In genomic region chr3:23659274-23659673, GRCh38 we compare ENCODE assay signal across 9 cellular contexts.
A peak's percentile ranks its signal among the peaks of the same experiment; 100 is the strongest.
DNase-seq lines count a peak whose midpoint lies in the region; ATAC-seq and TF ChIP-seq lines count a peak whose summit lies in the region.
"Had no signal": no experiment of that assay in that cellular context is flagged by ENCODE, and none has a peak within 500 bp of the region (broad histone marks: within the 10 kb centered on the region; RNA-seq: fewer than 3 reads in every experiment).

No MANE protein-coding gene starts in this region.

- H3K9me2 ChIP-seq in MM.1S (replicated peaks; ENCODE audit: insufficient read depth, low read length), result no peaks in the 10 kb centered on the region

- in situ Hi-C loops in HAP-1 (cut with MboI; ENCODE audit: low sequenced_read_pairs), result no loop called here

- ATAC-seq in HG02852 (IDR thresholded peaks at IDR 0.05; ENCODE audit: unreplicated experiment), result peak; percentile 53
- ATAC-seq in stimulated activated memory B cell treated with anti-CD40 and anti-IgM and Interleukin-4, amounts not matched to agents 10 μg/mL and 1 μg/mL and 100 μg/mL, for 72 hours, result peak; percentile 79
- no peak for ATAC-seq in left lung

- peaks cover 10% of the 10 kb centered on the region for H3F3A ChIP-seq in MM.1S (ENCODE audit: insufficient read depth, low read length)

- peaks cover 10% of the 10 kb centered on the region for H3K9me3 Mint-ChIP-seq in stimulated activated memory B cell treated with anti-CD40 and anti-IgM and Interleukin-4, amounts not matched to agents 10 μg/mL and 1 μg/mL and 100 μg/mL, for 72 hours

- no peaks in the 10 kb centered on the region for H4K20me1 ChIP-seq in MM.1S (ENCODE audit: insufficient read depth, low read length)

- peak overlapping the region; percentile 84 for H3K27ac Mint-ChIP-seq in stimulated activated memory B cell treated with anti-CD40 and anti-IgM and Interleukin-4, amounts not matched to agents 10 μg/mL and 1 μg/mL and 100 μg/mL, for 72 hours

- H3K27ac ChIP-seq in MM.1S (ENCODE audit: low read length) (peak overlapping the region; percentile 38; the same call in 1 of the 2 replicates), left lung (no peak overlapping the region)

- H3K4me1 ChIP-seq in MM.1S (ENCODE audit: low read length) (peaks cover 42% of the 10 kb centered on the region), HAP-1 (no peaks in the 10 kb centered on the region), left lung (no peaks in the 10 kb centered on the region)

- H3K36me3 Mint-ChIP-seq in stimulated activated memory B cell treated with anti-CD40 and anti-IgM and Interleukin-4, amounts not matched to agents 10 μg/mL and 1 μg/mL and 100 μg/mL, for 72 hours, result peaks cover 9% of the 10 kb centered on the region

- H3K27me3 ChIP-seq in MM.1S (replicated peaks; ENCODE audit: insufficient read depth, low read length) (no peaks in the 10 kb centered on the region), HAP-1 (ENCODE audit: low read depth) (no peaks in the 10 kb centered on the region), left lung (no peaks in the 10 kb centered on the region)

- no peak for TF ChIP-seq CTCF in MM.1S (IDR thresholded peaks at IDR 0.05; ENCODE audit: low read length)
- TF ChIP-seq CTCF in left lung (IDR thresholded peaks at IDR 0.05), result no peak

- peak overlapping the region; percentile 73 for H3K4me2 ChIP-seq in MM.1S (ENCODE audit: low read depth, low read length)

- H3K36me3 ChIP-seq in MM.1S (replicated peaks; ENCODE audit: insufficient read depth, low read length), result no peaks in the 10 kb centered on the region
- no peaks in the 10 kb centered on the region for H3K36me3 ChIP-seq in HAP-1 (replicated peaks)
- H3K36me3 ChIP-seq in left lung, result no peaks in the 10 kb centered on the region

- H3K4me3 ChIP-seq in MM.1S (ENCODE audit: low read length), result peak overlapping the region; percentile 29; the same call in 1 of the 2 replicates
- H3K4me3 ChIP-seq in HAP-1, result no peak overlapping the region
- no peak overlapping the region for H3K4me3 ChIP-seq in left lung

- H3K9me3 ChIP-seq in MM.1S (replicated peaks; ENCODE audit: insufficient read depth, low read length) (no peaks in the 10 kb centered on the region), HAP-1 (no peaks in the 10 kb centered on the region), left lung (peaks cover 0 to 7% of the 10 kb centered on the region in 2 donors)

- intact Hi-C loops in left lung (cut with DNase I), result no loop called here

- peak overlapping the region; percentile 71 for H2AFZ ChIP-seq in MM.1S (ENCODE audit: low read length)

- DNase-seq in GM19238 (ENCODE audit: insufficient read length, low spot score) (peak; percentile 27), MM.1S (peak; percentile 61), HAP-1 (ENCODE audit: low spot score in 2 of 2) (no peak), left lung (no peak)
- no peak for DNase-seq in activated CD4-positive, CD25-positive, alpha-beta regulatory T cell (lab: John Stamatoyannopoulos, UW)
- DNase-seq: NCI-H1092; stimulated activated CD4-positive, alpha-beta T cell treated with anti-CD3 and anti-CD28 coated beads, Interleukin-4, amount 100 ng/mL, for 1 hour had no signal

- no peaks in the 10 kb centered on the region for H3K27me3 Mint-ChIP-seq in stimulated activated memory B cell treated with anti-CD40 and anti-IgM and Interleukin-4, amounts not matched to agents 10 μg/mL and 1 μg/mL and 100 μg/mL, for 72 hours

- peaks cover 7% of the 10 kb centered on the region; the same call in 1 of the 2 replicates for H3K79me2 ChIP-seq in MM.1S (ENCODE audit: low read length)

- H3K4me1 Mint-ChIP-seq in stimulated activated memory B cell treated with anti-CD40 and anti-IgM and Interleukin-4, amounts not matched to agents 10 μg/mL and 1 μg/mL and 100 μg/mL, for 72 hours, result peaks cover 64% of the 10 kb centered on the region

- peak overlapping the region; percentile 39 for H3K9ac ChIP-seq in MM.1S (ENCODE audit: low read length)

- H3K4me3 Mint-ChIP-seq in stimulated activated memory B cell treated with anti-CD40 and anti-IgM and Interleukin-4, amounts not matched to agents 10 μg/mL and 1 μg/mL and 100 μg/mL, for 72 hours, result peak overlapping the region; percentile 69

Comparison
In these comparisons a context has a peak if more than half of its experiments do, and no peak if none do; other contexts are left out.
1. DNase-seq: peak in GM19238 (single experiment) and MM.1S (single experiment); none in activated CD4-positive, CD25-positive, alpha-beta regulatory T cell (0 of 4), HAP-1 (0 of 2) and left lung (0 of 2).